In the genomic region with DNA sequence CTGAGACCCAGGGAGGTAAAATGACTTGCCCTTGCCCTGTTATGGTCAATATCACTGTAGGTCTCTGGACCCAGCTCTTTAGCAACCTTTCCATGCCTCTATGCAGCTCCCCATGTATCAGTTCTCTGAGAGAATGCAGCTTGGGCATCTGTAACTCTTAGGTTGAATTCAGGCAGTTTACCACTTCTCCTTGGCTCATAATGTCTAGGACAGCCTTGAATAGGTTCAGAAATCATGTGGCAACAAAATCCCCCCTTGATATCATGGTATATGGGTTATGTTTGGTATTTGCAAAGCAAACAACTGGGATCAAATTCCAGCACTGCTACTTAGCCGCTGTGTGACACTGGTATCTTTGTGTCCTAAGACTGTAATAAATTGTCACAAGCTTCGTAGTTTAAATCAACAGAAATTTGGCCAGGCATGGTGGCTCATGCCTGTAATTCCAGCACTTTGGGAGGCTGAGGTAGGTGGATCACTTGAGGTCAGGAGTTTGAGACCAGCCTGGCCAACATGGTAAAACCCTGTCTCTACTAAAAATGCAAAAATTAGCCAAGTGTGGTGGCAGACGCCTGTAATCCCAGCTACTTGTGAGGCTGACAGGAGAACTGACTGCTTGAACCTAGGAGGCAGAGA, we compare ENCODE assay signal across 23 cellular contexts.
"Had no signal": no experiment of that assay in that cellular context is flagged by ENCODE, and none has a peak within 500 bp of the region (broad histone marks: within the 10 kb centered on the region; RNA-seq: fewer than 3 reads in every experiment).

No MANE protein-coding gene starts in this region.

- H3K27me3 ChIP-seq: body of pancreas, cardiac muscle cell, esophagus squamous epithelium, gastrocnemius medialis, testis, uterus had no signal

- DNase-seq: activated CD4-positive, alpha-beta memory T cell treated with anti-CD3 and anti-CD28 coated beads, Interleukin-2, amount 10 ng/mL, durations not matched to agents 7 days and 5 days; activated CD4-positive, alpha-beta T cell treated with anti-CD3 and anti-CD28 coated beads, Interleukin-2, amount 10 ng/mL, durations not matched to agents 24 days and 14 days; activated effector memory CD4-positive, alpha-beta T cell treated with Interleukin-2 at 50 U/mL for 16 hours; activated naive CD4-positive, alpha-beta T cell treated with anti-CD3 and anti-CD28 coated beads, Interleukin-2, amount 50 U/mL, for 16 hours; activated naive CD8-positive, alpha-beta T cell treated with anti-CD3 and anti-CD28 coated beads, Interleukin-2, amount 50 U/mL, for 24 hours; activated T-cell treated with anti-CD3 and anti-CD28 coated beads, Interleukin-2, amount 50 U/mL, for 72 hours; anterior cingulate cortex; body of pancreas; cortex of kidney; endodermal cell; esophagus squamous epithelium; gastrocnemius medialis; hypothalamus; naive B cell; nucleus accumbens; stimulated activated CD4-positive, alpha-beta T cell treated with anti-CD3 and anti-CD28 coated beads, Interleukin-2, amount 100 ng/mL, for 48 hours; stimulated activated CD8-positive, alpha-beta memory T cell treated with anti-CD3 and anti-CD28 coated beads, Interleukin-4, amount 100 ng/mL, for 48 hours; stimulated activated naive B cell treated with anti-CD40 and anti-IgM and Interleukin-4, amounts not matched to agents 10 μg/mL and 1 μg/mL and 100 μg/mL, for 72 hours; testis; trophoblast cell; uterus had no signal

- H3K36me3 ChIP-seq: cardiac muscle cell, esophagus squamous epithelium, gastrocnemius medialis, uterus had no signal

- H3K4me1 ChIP-seq: body of pancreas, esophagus squamous epithelium, gastrocnemius medialis, testis, uterus had no signal

- ATAC-seq: activated naive CD8-positive, alpha-beta T cell treated with anti-CD3 and anti-CD28 coated beads, Interleukin-2, amount 50 U/mL, for 24 hours; activated T-cell treated with anti-CD3 and anti-CD28 coated beads, Interleukin-2, amount 50 U/mL, for 72 hours; body of pancreas; gastrocnemius medialis; sciatic nerve had no signal

- H3K9me3 ChIP-seq: body of pancreas, esophagus squamous epithelium, gastrocnemius medialis, testis, uterus had no signal

- H3K4me3 ChIP-seq: body of pancreas, cardiac muscle cell, esophagus squamous epithelium, gastrocnemius medialis, testis, uterus had no signal

- H3K27ac ChIP-seq: body of pancreas, cardiac muscle cell, esophagus squamous epithelium, gastrocnemius medialis, testis, uterus had no signal
